17 cellular contexts compared by ENCODE assay signal in genomic region chr1:12097321-12097720, GRCh38. TPM values are rescaled to one million over a fixed set of nuclear protein-coding genes. Genes with fewer than 3 reads are reported as not detected.
DNase-seq lines count a peak whose midpoint lies in the region; ATAC-seq, FAIRE-seq and TF ChIP-seq lines count a peak whose summit lies in the region.
"Had no signal": no experiment of that assay in that cellular context is flagged by ENCODE, and none has a peak within 500 bp of the region (broad histone marks: within the 10 kb centered on the region; RNA-seq: fewer than 3 reads in every experiment).

No MANE protein-coding gene starts in this region.

- H3K36me3 ChIP-seq in mammary epithelial cell (ENCODE audit: insufficient read depth, low read length) (no peaks in the 10 kb centered on the region), breast epithelium (no peaks in the 10 kb centered on the region), astrocyte (ENCODE audit: insufficient read depth, low read length) (no peaks in the 10 kb centered on the region)

- intact Hi-C loops in mammary epithelial cell (cut with micrococcal nuclease): no loop called here
- intact Hi-C loops in breast epithelium (cut with DNase I; ENCODE audit: low total_unique reads): loop anchor here (2.0 kb wide), 1 partner anchor 41 kb away; no protein-coding TSS in a partner anchor

- DNase-seq in mammary epithelial cell (peak; percentile 25), breast epithelium (ENCODE audit: low spot score in 2 of 2) (no peak), astrocyte (ENCODE audit: low read depth) (peak; percentile 49), fibroblast of villous mesenchyme (ENCODE audit: low read depth) (peak; percentile 69), hippocampal formation (lab: John Stamatoyannopoulos, UW) (no peak)
- no peak for DNase-seq in activated CD4-positive, alpha-beta T cell treated with anti-CD3 and anti-CD28 coated beads, Interleukin-2, amount 50 U/mL, for 4 hours
- DNase-seq: 8988T, DMS153, GDM1, Kasumi-1, NCI-H1930, NCI-H2171, NCI-H774 had no signal

- no peaks in the 10 kb centered on the region for H3K9me3 ChIP-seq in mammary epithelial cell (replicated peaks; ENCODE audit: insufficient read depth, low read length)
- H3K9me3 ChIP-seq in breast epithelium: no peaks in the 10 kb centered on the region
- H3K9me3 ChIP-seq in astrocyte (ENCODE audit: insufficient read depth, low read depth, low read length): no peaks in the 10 kb centered on the region

- H2AFZ ChIP-seq in mammary epithelial cell (ENCODE audit: low read depth, low read length): no peak overlapping the region
- no peak overlapping the region for H2AFZ ChIP-seq in astrocyte (ENCODE audit: low read depth, low read length)

- no peaks in the 10 kb centered on the region for H3K36me3 Mint-ChIP-seq in astrocyte (ENCODE audit: low read depth, unreplicated experiment)

- no peaks in the 10 kb centered on the region for H4K20me1 ChIP-seq in mammary epithelial cell (ENCODE audit: insufficient read depth, low read length)
- H4K20me1 ChIP-seq in astrocyte (ENCODE audit: insufficient read depth, low read length): no peaks in the 10 kb centered on the region

- H3K79me2 ChIP-seq in mammary epithelial cell (ENCODE audit: insufficient read depth, low read length) (no peaks in the 10 kb centered on the region), astrocyte (ENCODE audit: insufficient read depth, low read length) (no peaks in the 10 kb centered on the region)

- no peak overlapping the region for H3K27ac Mint-ChIP-seq in astrocyte (ENCODE audit: unreplicated experiment)

- H3K4me1 ChIP-seq in mammary epithelial cell (ENCODE audit: insufficient read depth, low read length) (no peaks in the 10 kb centered on the region), breast epithelium (no peaks in the 10 kb centered on the region), astrocyte (ENCODE audit: insufficient read depth, low read length) (no peaks in the 10 kb centered on the region)

- in situ Hi-C loops in mammary epithelial cell (cut with MboI; ENCODE audit: low sequenced_read_pairs in 2 of 2): no loop called here

- FAIRE-seq in astrocyte (lab: Jason Lieb, UNC): no peak
- FAIRE-seq: GM19239 had no signal

- no peak for TF ChIP-seq POLR2A in breast epithelium (IDR thresholded peaks at IDR 0.05)

- dilution Hi-C loops in mammary epithelial cell (cut with HindIII; ENCODE audit: low sequenced_read_pairs): no loop called here

- peaks cover 5% of the 10 kb centered on the region for H3K9me3 Mint-ChIP-seq in astrocyte (ENCODE audit: unreplicated experiment)

- no peak overlapping the region for H3K4me3 Mint-ChIP-seq in astrocyte (ENCODE audit: unreplicated experiment)

- H3K27ac ChIP-seq in mammary epithelial cell (ENCODE audit: insufficient read depth, low read depth, low read length): no peak overlapping the region
- H3K27ac ChIP-seq in breast epithelium: no peak overlapping the region
- H3K27ac ChIP-seq in astrocyte (ENCODE audit: low read depth, low read length): no peak overlapping the region
- H3K27ac ChIP-seq: C4-2B had no signal

- H3K27me3 ChIP-seq in mammary epithelial cell (ENCODE audit: insufficient read depth, low read length) (no peaks in the 10 kb centered on the region), breast epithelium (no peaks in the 10 kb centered on the region), astrocyte (ENCODE audit: insufficient read depth, low read length) (no peaks in the 10 kb centered on the region)

- BruUV-seq in mammary epithelial cell (replicated peaks; lab: Mats Ljungman, UMichigan): no TSS peak

- TF ChIP-seq CTCF in mammary epithelial cell (conservative IDR thresholded peaks at IDR 0.05 in 1 of 2, IDR thresholded peaks at IDR 0.05 in 1 of 2; ENCODE audit: extremely low read depth in 1 of 2, insufficient read depth in 1 of 2, low read depth in 1 of 2, low read length in 2 of 2) (no peak), breast epithelium (IDR thresholded peaks at IDR 0.05) (no peak), astrocyte (IDR thresholded peaks at IDR 0.05; ENCODE audit: insufficient read depth, low read depth, low read length) (no peak), fibroblast of villous mesenchyme (IDR thresholded peaks at IDR 0.05; ENCODE audit: insufficient read depth, low read depth, low read length) (no peak)

- H3K4me1 Mint-ChIP-seq in astrocyte (ENCODE audit: low read depth, unreplicated experiment): no peaks in the 10 kb centered on the region

- CTCF ChIA-PET in mammary epithelial cell (lab: Charles Lee; ENCODE audit: low non-redundant PET): no interaction called here

- no peak overlapping the region for H3K4me2 ChIP-seq in mammary epithelial cell (ENCODE audit: insufficient read depth, low read depth, low read length)
- no peak overlapping the region for H3K4me2 ChIP-seq in astrocyte (ENCODE audit: low read length)

- H3K9ac ChIP-seq in mammary epithelial cell (ENCODE audit: insufficient read depth, low read length) (no peak overlapping the region), astrocyte (ENCODE audit: low read length) (no peak overlapping the region)

- H3K27me3 Mint-ChIP-seq in astrocyte (ENCODE audit: low read depth, unreplicated experiment): peaks cover 4% of the 10 kb centered on the region

- H3K4me3 ChIP-seq in mammary epithelial cell (replicated peaks in 1 of 3; ENCODE audit: insufficient read depth in 1 of 3, low read depth in 2 of 3, low read length in 3 of 3) (no peak overlapping the region), breast epithelium (no peak overlapping the region), astrocyte (ENCODE audit: insufficient read depth, low read depth, low read length) (no peak overlapping the region), fibroblast of villous mesenchyme (ENCODE audit: low read depth, low read length) (no peak overlapping the region)

- ATAC-seq in GM21423 (IDR thresholded peaks at IDR 0.05; ENCODE audit: unreplicated experiment): no peak
- no peak for ATAC-seq in GM21447 (IDR thresholded peaks at IDR 0.05; ENCODE audit: unreplicated experiment)

RNA-seq across cellular contexts. Expression of gene TNFRSF8, which starts 34.2 kb away (rescaled TPM):
- total RNA-seq in mammary epithelial cell (not detected), breast epithelium (1 to 10 TPM in 2 of 3 donors, under 1 TPM in 1; 0.88 to 2.3 (median 1.6) TPM), astrocyte (0.16 and 0.22 TPM in 2 replicates), fibroblast of villous mesenchyme (under 0.01 and 0.86 TPM in 2 replicates)
- 0.08 TPM for polyA plus RNA-seq in mammary epithelial cell
- polyA minus RNA-seq in mammary epithelial cell: not detected

Comparison
In these comparisons a context has a peak if more than half of its experiments do, and no peak if none do; other contexts are left out.
1. DNase-seq: peak in mammary epithelial cell (single experiment), astrocyte (single experiment) and fibroblast of villous mesenchyme (single experiment); none in breast epithelium (0 of 2), hippocampal formation (0 of 2) and activated CD4-positive, alpha-beta T cell treated with anti-CD3 and anti-CD28 coated beads, Interleukin-2, amount 50 U/mL, for 4 hours (0 of 2).